Comparison of ENCODE assay signal across 31 cellular contexts in the genomic region with DNA sequence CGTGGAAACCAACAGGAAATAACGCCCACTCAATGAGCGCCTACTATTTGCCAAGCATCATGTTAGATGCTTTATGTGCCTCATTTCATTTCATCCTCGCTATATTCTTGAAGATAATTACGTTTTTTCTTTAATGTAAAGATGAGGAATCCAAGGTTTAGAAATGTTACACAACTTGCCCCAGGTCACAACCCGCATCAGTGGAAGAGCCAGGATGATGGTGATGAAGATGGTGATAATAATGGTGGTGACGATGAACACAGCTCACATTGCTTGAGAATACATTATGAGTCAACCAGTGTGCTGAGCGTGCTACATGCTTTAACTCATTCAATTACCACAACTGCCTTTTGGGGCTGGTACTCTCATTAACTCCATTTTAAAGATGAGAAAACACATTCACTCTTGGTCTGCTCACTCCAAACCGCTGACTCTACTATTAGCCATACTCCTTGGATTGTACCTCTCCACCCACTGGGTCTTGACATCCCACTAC. TPM values are rescaled to one million over a fixed set of nuclear protein-coding genes. Genes with fewer than 3 reads are reported as not detected.
"Had no signal": no experiment of that assay in that cellular context is flagged by ENCODE, and none has a peak within 500 bp of the region (broad histone marks: within the 10 kb centered on the region; RNA-seq: fewer than 3 reads in every experiment).

No MANE protein-coding gene starts in this region.

- H3K4me3 Mint-ChIP-seq: activated CD4-positive, alpha-beta T cell treated with anti-CD3 and anti-CD28 coated beads for 36 hours; activated CD8-positive, alpha-beta memory T cell treated with anti-CD3 and anti-CD28 coated beads, Interleukin-2, amount 10 ng/mL, durations not matched to agents 7 days and 5 days; activated CD8-positive, alpha-beta T cell treated with anti-CD3 and anti-CD28 coated beads, Interleukin-2, amount 10 ng/mL, durations not matched to agents 7 days and 5 days; activated naive CD4-positive, alpha-beta T cell treated with anti-CD3 and anti-CD28 coated beads for 36 hours; activated naive CD8-positive, alpha-beta T cell treated with anti-CD3 and anti-CD28 coated beads for 36 hours; immature natural killer cell; naive thymus-derived CD4-positive, alpha-beta T cell; stimulated activated naive CD8-positive, alpha-beta T cell treated with anti-CD3 and anti-CD28 coated beads, Interleukin-15, amount 100 ng/mL, for 72 hours; T-helper 17 cell; WTC11 had no signal

- H3K9me3 ChIP-seq: adrenal gland, body of pancreas, colonic mucosa, heart left ventricle, ovary, right lobe of liver, upper lobe of left lung had no signal

- ATAC-seq: activated CD4-positive, alpha-beta T cell treated with anti-CD3 and anti-CD28 coated beads for 36 hours; activated CD8-positive, alpha-beta memory T cell treated with anti-CD3 and anti-CD28 coated beads, Interleukin-2, amount 10 ng/mL, durations not matched to agents 7 days and 5 days; activated CD8-positive, alpha-beta T cell treated with anti-CD3 and anti-CD28 coated beads, Interleukin-2, amount 10 ng/mL, durations not matched to agents 7 days and 5 days; body of pancreas; heart left ventricle; naive thymus-derived CD4-positive, alpha-beta T cell; right lobe of liver; stimulated activated naive CD8-positive, alpha-beta T cell treated with anti-CD3 and anti-CD28 coated beads, Interleukin-15, amount 100 ng/mL, for 72 hours; T-helper 17 cell; WTC11 had no signal

- H3K4me1 Mint-ChIP-seq: activated CD4-positive, alpha-beta T cell treated with anti-CD3 and anti-CD28 coated beads for 36 hours had no signal

- H3K36me3 ChIP-seq: adrenal gland, cardiac muscle cell, colonic mucosa, heart left ventricle, ovary, right lobe of liver, upper lobe of left lung had no signal

- H3K27ac Mint-ChIP-seq: activated CD4-positive, alpha-beta T cell treated with anti-CD3 and anti-CD28 coated beads for 36 hours; activated CD8-positive, alpha-beta memory T cell treated with anti-CD3 and anti-CD28 coated beads, Interleukin-2, amount 10 ng/mL, durations not matched to agents 7 days and 5 days; activated CD8-positive, alpha-beta T cell treated with anti-CD3 and anti-CD28 coated beads, Interleukin-2, amount 10 ng/mL, durations not matched to agents 7 days and 5 days; activated naive CD4-positive, alpha-beta T cell treated with anti-CD3 and anti-CD28 coated beads for 36 hours; activated naive CD8-positive, alpha-beta T cell treated with anti-CD3 and anti-CD28 coated beads for 36 hours; immature natural killer cell; naive thymus-derived CD4-positive, alpha-beta T cell; progenitor cell of endocrine pancreas; stimulated activated naive CD8-positive, alpha-beta T cell treated with anti-CD3 and anti-CD28 coated beads, Interleukin-15, amount 100 ng/mL, for 72 hours; T-helper 17 cell; WTC11 had no signal

- H3K27me3 ChIP-seq: adrenal gland, body of pancreas, cardiac muscle cell, colonic mucosa, dorsolateral prefrontal cortex, ovary, right lobe of liver, upper lobe of left lung had no signal

- H3K36me3 Mint-ChIP-seq: activated naive CD8-positive, alpha-beta T cell treated with anti-CD3 and anti-CD28 coated beads for 36 hours; WTC11 had no signal

- H3K4me3 ChIP-seq: adrenal gland, body of pancreas, cardiac muscle cell, colonic mucosa, dorsolateral prefrontal cortex, heart left ventricle, ovary, right lobe of liver, upper lobe of left lung had no signal

- H3K4me1 ChIP-seq: adrenal gland, body of pancreas, colonic mucosa, right lobe of liver, upper lobe of left lung had no signal

- H3K27ac ChIP-seq: adrenal gland, body of pancreas, cardiac muscle cell, colonic mucosa, dorsolateral prefrontal cortex, heart left ventricle, ovary, right lobe of liver, upper lobe of left lung had no signal

- DNase-seq: activated CD4-positive, alpha-beta T cell treated with anti-CD3 and anti-CD28 coated beads for 36 hours; activated CD8-positive, alpha-beta memory T cell treated with anti-CD3 and anti-CD28 coated beads, Interleukin-2, amount 10 ng/mL, durations not matched to agents 7 days and 5 days; activated CD8-positive, alpha-beta T cell treated with anti-CD3 and anti-CD28 coated beads, Interleukin-2, amount 10 ng/mL, durations not matched to agents 7 days and 5 days; activated effector memory CD4-positive, alpha-beta T cell treated with Interleukin-2 at 50 U/mL for 16 hours; activated naive CD4-positive, alpha-beta T cell treated with anti-CD3 and anti-CD28 coated beads for 36 hours; activated naive CD8-positive, alpha-beta T cell treated with anti-CD3 and anti-CD28 coated beads for 36 hours; activated T-cell treated with anti-CD3 and anti-CD28 coated beads, Interleukin-2, amount 50 U/mL, for 48 hours; adrenal gland; aorta; body of pancreas; cerebellar nuclear complex; colonic mucosa; dorsolateral prefrontal cortex; effector memory CD4-positive, alpha-beta T cell; foreskin fibroblast; heart left ventricle; hypothalamus; immature natural killer cell; midbrain; naive thymus-derived CD4-positive, alpha-beta T cell; ovary; right lobe of liver; stimulated activated CD4-positive, alpha-beta T cell treated with anti-CD3 and anti-CD28 coated beads, Interleukin-12 subunit alpha, Interleukin-12 subunit beta, amount 100 ng/mL, for 4 hours; stimulated activated CD4-positive, alpha-beta T cell treated with anti-CD3 and anti-CD28 coated beads, Interleukin-4, amount 100 ng/mL, for 1 hour; stimulated activated naive CD8-positive, alpha-beta T cell treated with anti-CD3 and anti-CD28 coated beads, Interleukin-15, amount 100 ng/mL, for 72 hours; substantia nigra; T-helper 17 cell; upper lobe of left lung had no signal

- H3K9me3 Mint-ChIP-seq: activated naive CD4-positive, alpha-beta T cell treated with anti-CD3 and anti-CD28 coated beads for 36 hours; activated naive CD8-positive, alpha-beta T cell treated with anti-CD3 and anti-CD28 coated beads for 36 hours; naive thymus-derived CD4-positive, alpha-beta T cell; stimulated activated naive CD8-positive, alpha-beta T cell treated with anti-CD3 and anti-CD28 coated beads, Interleukin-15, amount 100 ng/mL, for 72 hours; WTC11 had no signal

RNA-seq across cellular contexts. Expression of a gene that starts 21.5 kb away (rescaled TPM):
- polyA plus RNA-seq: naive thymus-derived CD4-positive, alpha-beta T cell had no signal

RNA-seq across cellular contexts. Expression of a gene that starts 43.8 kb away (rescaled TPM):
- total RNA-seq: T-helper 17 cell had no signal
- polyA plus RNA-seq: naive thymus-derived CD4-positive, alpha-beta T cell had no signal
